1 cellular context compared by ENCODE assay signal in genomic region chr10:17229016-17229716, GRCh38.
TF ChIP-seq lines count a peak whose summit lies in the region.

No MANE protein-coding gene starts in this region.

TF ChIP-seq in K562, 482 proteins besides CTCF, POLR2A, EP300 and RAD21 (continued from another document):
- TF ChIP-seq ZMIZ1 (IDR thresholded peaks at IDR 0.05; ENCODE audit: low read depth in 2 of 2, low read length in 2 of 2) (0 out of 4 replicates have a peak, but pooled peaks of 1 of the 2 experiments have one; percentile 38), ZNF644 (tag; IDR thresholded peaks at IDR 0.05; ENCODE audit: low read depth) (no peak), CTBP1 (IDR thresholded peaks at IDR 0.05; ENCODE audit: borderline replicate concordance) (peak; percentile 40; the same call in 1 of the 2 replicates), HDAC6 (IDR thresholded peaks at IDR 0.05; ENCODE audit: low read depth, low read length) (no peak), POLR2B (IDR thresholded peaks at IDR 0.05; ENCODE audit: low read depth, partially characterized antibody) (peak; percentile 86), TEAD4 (IDR thresholded peaks at IDR 0.05; ENCODE audit: low read length) (no peak), TEAD4 (CRISPR knock-in tag; IDR thresholded peaks at IDR 0.05; ENCODE audit: borderline replicate concordance) (peak; percentile 63; the same call in 1 of the 2 replicates), SAFB2 (IDR thresholded peaks at IDR 0.05; ENCODE audit: borderline replicate concordance, low read depth, low read length, severe bottlenecking) (no peak), ZNF740 (CRISPR knock-in tag; IDR thresholded peaks at IDR 0.05) (no peak; the same call in 1 of the 2 replicates), ZNF740 (tag; IDR thresholded peaks at IDR 0.05) (peak in 1 of 2 experiments; percentile 52; a peak in 1 of 4 replicates), E2F4 (CRISPR knock-in tag; IDR thresholded peaks at IDR 0.05; ENCODE audit: low read depth) (peak; percentile 76; the same call in 1 of the 2 replicates), FUS (optimal IDR thresholded peaks at IDR 0.05; ENCODE audit: low read depth, low read length) (peak; percentile 75), ZNF175 (CRISPR knock-in tag; IDR thresholded peaks at IDR 0.05; ENCODE audit: low read depth) (0 out of 2 replicates have a peak, but pooled peaks have one; percentile 6), ZNF830 (CRISPR knock-in tag; IDR thresholded peaks at IDR 0.05) (no peak), U2AF1 (optimal IDR thresholded peaks at IDR 0.05; ENCODE audit: low read depth, low read length) (peak; percentile 78), ZNF431 (CRISPR knock-in tag; IDR thresholded peaks at IDR 0.05) (peak; percentile 81), ZNF639 (CRISPR knock-in tag; conservative IDR thresholded peaks at IDR 0.05 in 1 of 2, IDR thresholded peaks at IDR 0.05 in 1 of 2) (0 out of 4 replicates have a peak, but pooled peaks of 1 of the 2 experiments have one; percentile 19), ZNF24 (IDR thresholded peaks at IDR 0.05) (no peak), HNRNPL (IDR thresholded peaks at IDR 0.05; ENCODE audit: low read depth, low read length) (peak; percentile 82; the same call in 1 of the 2 replicates), TAF15 (IDR thresholded peaks at IDR 0.05; ENCODE audit: low read depth, low read length) (no peak), FOXM1 (IDR thresholded peaks at IDR 0.05; ENCODE audit: low read depth) (no peak), FOXM1 (CRISPR knock-in tag; IDR thresholded peaks at IDR 0.05; ENCODE audit: low read depth) (no peak), NR2C2 (CRISPR knock-in tag; IDR thresholded peaks at IDR 0.05) (no peak), NR2C2 (tag; IDR thresholded peaks at IDR 0.05) (no peak), RHOXF2B (CRISPR knock-in tag; conservative IDR thresholded peaks at IDR 0.05) (no peak), VEZF1 (CRISPR knock-in tag; IDR thresholded peaks at IDR 0.05) (peak; percentile 91), TEAD2 (tag; IDR thresholded peaks at IDR 0.05) (no peak)
- TF ChIP-seq, protein P1, sequence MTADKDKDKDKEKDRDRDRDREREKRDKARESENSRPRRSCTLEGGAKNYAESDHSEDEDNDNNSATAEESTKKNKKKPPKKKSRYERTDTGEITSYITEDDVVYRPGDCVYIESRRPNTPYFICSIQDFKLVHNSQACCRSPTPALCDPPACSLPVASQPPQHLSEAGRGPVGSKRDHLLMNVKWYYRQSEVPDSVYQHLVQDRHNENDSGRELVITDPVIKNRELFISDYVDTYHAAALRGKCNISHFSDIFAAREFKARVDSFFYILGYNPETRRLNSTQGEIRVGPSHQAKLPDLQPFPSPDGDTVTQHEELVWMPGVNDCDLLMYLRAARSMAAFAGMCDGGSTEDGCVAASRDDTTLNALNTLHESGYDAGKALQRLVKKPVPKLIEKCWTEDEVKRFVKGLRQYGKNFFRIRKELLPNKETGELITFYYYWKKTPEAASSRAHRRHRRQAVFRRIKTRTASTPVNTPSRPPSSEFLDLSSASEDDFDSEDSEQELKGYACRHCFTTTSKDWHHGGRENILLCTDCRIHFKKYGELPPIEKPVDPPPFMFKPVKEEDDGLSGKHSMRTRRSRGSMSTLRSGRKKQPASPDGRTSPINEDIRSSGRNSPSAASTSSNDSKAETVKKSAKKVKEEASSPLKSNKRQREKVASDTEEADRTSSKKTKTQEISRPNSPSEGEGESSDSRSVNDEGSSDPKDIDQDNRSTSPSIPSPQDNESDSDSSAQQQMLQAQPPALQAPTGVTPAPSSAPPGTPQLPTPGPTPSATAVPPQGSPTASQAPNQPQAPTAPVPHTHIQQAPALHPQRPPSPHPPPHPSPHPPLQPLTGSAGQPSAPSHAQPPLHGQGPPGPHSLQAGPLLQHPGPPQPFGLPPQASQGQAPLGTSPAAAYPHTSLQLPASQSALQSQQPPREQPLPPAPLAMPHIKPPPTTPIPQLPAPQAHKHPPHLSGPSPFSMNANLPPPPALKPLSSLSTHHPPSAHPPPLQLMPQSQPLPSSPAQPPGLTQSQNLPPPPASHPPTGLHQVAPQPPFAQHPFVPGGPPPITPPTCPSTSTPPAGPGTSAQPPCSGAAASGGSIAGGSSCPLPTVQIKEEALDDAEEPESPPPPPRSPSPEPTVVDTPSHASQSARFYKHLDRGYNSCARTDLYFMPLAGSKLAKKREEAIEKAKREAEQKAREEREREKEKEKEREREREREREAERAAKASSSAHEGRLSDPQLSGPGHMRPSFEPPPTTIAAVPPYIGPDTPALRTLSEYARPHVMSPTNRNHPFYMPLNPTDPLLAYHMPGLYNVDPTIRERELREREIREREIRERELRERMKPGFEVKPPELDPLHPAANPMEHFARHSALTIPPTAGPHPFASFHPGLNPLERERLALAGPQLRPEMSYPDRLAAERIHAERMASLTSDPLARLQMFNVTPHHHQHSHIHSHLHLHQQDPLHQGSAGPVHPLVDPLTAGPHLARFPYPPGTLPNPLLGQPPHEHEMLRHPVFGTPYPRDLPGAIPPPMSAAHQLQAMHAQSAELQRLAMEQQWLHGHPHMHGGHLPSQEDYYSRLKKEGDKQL (CRISPR knock-in tag; IDR thresholded peaks at IDR 0.05; ENCODE audit: borderline replicate concordance) = no peak; the same call in 1 of the 2 replicates
- TF ChIP-seq, protein P2, sequence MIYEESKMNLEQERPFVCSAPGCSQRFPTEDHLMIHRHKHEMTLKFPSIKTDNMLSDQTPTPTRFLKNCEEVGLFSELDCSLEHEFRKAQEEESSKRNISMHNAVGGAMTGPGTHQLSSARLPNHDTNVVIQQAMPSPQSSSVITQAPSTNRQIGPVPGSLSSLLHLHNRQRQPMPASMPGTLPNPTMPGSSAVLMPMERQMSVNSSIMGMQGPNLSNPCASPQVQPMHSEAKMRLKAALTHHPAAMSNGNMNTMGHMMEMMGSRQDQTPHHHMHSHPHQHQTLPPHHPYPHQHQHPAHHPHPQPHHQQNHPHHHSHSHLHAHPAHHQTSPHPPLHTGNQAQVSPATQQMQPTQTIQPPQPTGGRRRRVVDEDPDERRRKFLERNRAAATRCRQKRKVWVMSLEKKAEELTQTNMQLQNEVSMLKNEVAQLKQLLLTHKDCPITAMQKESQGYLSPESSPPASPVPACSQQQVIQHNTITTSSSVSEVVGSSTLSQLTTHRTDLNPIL (CRISPR knock-in tag; IDR thresholded peaks at IDR 0.05) = no peak
